In the genomic region with DNA sequence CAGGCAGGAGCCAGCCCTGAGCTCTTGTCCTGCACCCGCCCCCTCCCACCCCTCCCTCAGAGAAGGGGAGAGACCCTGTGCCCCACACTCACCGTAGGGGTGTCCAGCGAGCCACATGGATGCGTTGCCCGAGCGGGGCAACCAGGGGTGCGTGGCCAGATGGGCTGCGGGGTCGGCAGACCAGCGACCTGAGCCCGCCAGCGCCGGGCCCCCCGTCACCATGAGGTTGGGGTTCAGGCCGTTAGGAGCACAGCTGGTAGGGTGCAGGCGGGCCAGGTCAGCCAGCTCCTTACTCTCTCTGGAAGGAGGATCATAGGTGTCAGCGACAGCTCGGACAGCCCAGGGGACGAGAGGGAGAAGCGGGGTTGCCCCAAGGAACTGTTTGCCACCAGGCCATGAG, we compare ENCODE assay signal across 23 cellular contexts.
"Had no signal": no experiment of that assay in that cellular context is flagged by ENCODE, and none has a peak within 500 bp of the region (broad histone marks: within the 10 kb centered on the region; RNA-seq: fewer than 3 reads in every experiment).

No MANE protein-coding gene starts in this region.

- H3K9me3 ChIP-seq: esophagus squamous epithelium, left lung, mucosa of descending colon, psoas muscle, testis, tibial artery had no signal

- DNase-seq: dermis blood vessel endothelial cell; effector memory CD4-positive, alpha-beta T cell; esophagus squamous epithelium; foreskin melanocyte; hypothalamus; left lung; mesenchymal stem cell; mucosa of descending colon; naive B cell; psoas muscle; small intestine; stimulated activated CD4-positive, alpha-beta T cell treated with anti-CD3 and anti-CD28 coated beads, Interleukin-15, amount 100 ng/mL, for 24 hours; stimulated activated CD4-positive, alpha-beta T cell treated with anti-CD3 and anti-CD28 coated beads, Interleukin-4, amount 100 ng/mL, for 1 hour; stimulated activated CD8-positive, alpha-beta memory T cell treated with anti-CD3 and anti-CD28 coated beads, Interleukin-4, amount 100 ng/mL, for 48 hours; stimulated activated naive CD4-positive, alpha-beta T cell; testis; tibial artery had no signal

- H3K4me3 Mint-ChIP-seq: mesothelial cell of epicardium; natural killer cell treated with Interleukin-12 subunit alpha and Interleukin-12 subunit beta and Interleukin-15 and Interleukin-18, amount 100 ng/mL, for 72 hours; type B pancreatic cell had no signal

- H3K27me3 Mint-ChIP-seq: naive B cell; natural killer cell treated with Interleukin-12 subunit alpha and Interleukin-12 subunit beta and Interleukin-15 and Interleukin-18, amount 100 ng/mL, for 72 hours; type B pancreatic cell had no signal

- H3K27ac Mint-ChIP-seq: mesothelial cell of epicardium; natural killer cell treated with Interleukin-12 subunit alpha and Interleukin-12 subunit beta and Interleukin-15 and Interleukin-18, amount 100 ng/mL, for 72 hours; type B pancreatic cell had no signal

- H3K27ac ChIP-seq: coronary artery, left lung, psoas muscle, testis had no signal

- ATAC-seq: left lung; mucosa of descending colon; natural killer cell treated with Interleukin-12 subunit alpha and Interleukin-12 subunit beta and Interleukin-15 and Interleukin-18, amount 100 ng/mL, for 72 hours; psoas muscle; right cardiac atrium had no signal

- H3K9me3 Mint-ChIP-seq: mesothelial cell of epicardium; naive B cell; natural killer cell treated with Interleukin-12 subunit alpha and Interleukin-12 subunit beta and Interleukin-15 and Interleukin-18, amount 100 ng/mL, for 72 hours; neural crest cell; type B pancreatic cell had no signal

- H3K27me3 ChIP-seq: esophagus squamous epithelium, left lung, testis, tibial artery had no signal

- H3K4me3 ChIP-seq: coronary artery, esophagus squamous epithelium, left lung, mucosa of descending colon, psoas muscle, testis, tibial artery had no signal
